Comparison of ENCODE assay signal across 8 cellular contexts in genomic region chr19:49151339-49152217, GRCh38. TPM values are rescaled to one million over a fixed set of nuclear protein-coding genes. Genes with fewer than 3 reads are reported as not detected.
DNase-seq lines count a peak whose midpoint lies in the region; ATAC-seq and TF ChIP-seq lines count a peak whose summit lies in the region.

No MANE protein-coding gene starts in this region.

- H3K9me3 Mint-ChIP-seq in activated CD4-positive, alpha-beta T cell treated with anti-CD3 and anti-CD28 coated beads for 36 hours (ENCODE audit: low read depth), result no peaks in the 10 kb centered on the region
- no peaks in the 10 kb centered on the region for H3K9me3 Mint-ChIP-seq in activated CD4-positive, alpha-beta memory T cell treated with anti-CD3 and anti-CD28 coated beads for 36 hours
- peaks cover 9% of the 10 kb centered on the region for H3K9me3 Mint-ChIP-seq in neural crest cell

- TF ChIP-seq CTCF in fibroblast of the aortic adventitia (IDR thresholded peaks at IDR 0.05; ENCODE audit: insufficient read depth, low read length) (no peak), neural crest cell (conservative IDR thresholded peaks at IDR 0.05) (no peak)

- H3K27me3 Mint-ChIP-seq in activated CD4-positive, alpha-beta T cell treated with anti-CD3 and anti-CD28 coated beads for 36 hours, result peaks cover 69% of the 10 kb centered on the region
- peaks cover 71% of the 10 kb centered on the region for H3K27me3 Mint-ChIP-seq in activated CD4-positive, alpha-beta memory T cell treated with anti-CD3 and anti-CD28 coated beads for 36 hours
- H3K27me3 Mint-ChIP-seq in neural crest cell (ENCODE audit: low read depth), result peaks cover 27% of the 10 kb centered on the region

- H3K4me1 Mint-ChIP-seq in activated CD4-positive, alpha-beta T cell treated with anti-CD3 and anti-CD28 coated beads for 36 hours, result peaks cover 21% of the 10 kb centered on the region
- H3K4me1 Mint-ChIP-seq in activated CD4-positive, alpha-beta memory T cell treated with anti-CD3 and anti-CD28 coated beads for 36 hours (ENCODE audit: low read depth), result peaks cover 25% of the 10 kb centered on the region
- H3K4me1 Mint-ChIP-seq in neural crest cell, result peaks cover 40% of the 10 kb centered on the region

- H3K4me3 Mint-ChIP-seq in activated CD4-positive, alpha-beta T cell treated with anti-CD3 and anti-CD28 coated beads for 36 hours, result no peak overlapping the region
- H3K4me3 Mint-ChIP-seq in activated CD4-positive, alpha-beta memory T cell treated with anti-CD3 and anti-CD28 coated beads for 36 hours, result no peak overlapping the region
- H3K4me3 Mint-ChIP-seq in neural crest cell, result peak overlapping the region; percentile 85

- H3K27ac Mint-ChIP-seq in activated CD4-positive, alpha-beta T cell treated with anti-CD3 and anti-CD28 coated beads for 36 hours, result no peak overlapping the region
- H3K27ac Mint-ChIP-seq in activated CD4-positive, alpha-beta memory T cell treated with anti-CD3 and anti-CD28 coated beads for 36 hours, result no peak overlapping the region
- peak overlapping the region; percentile 78 for H3K27ac Mint-ChIP-seq in neural crest cell (ENCODE audit: unreplicated experiment)

- CTCF ChIA-PET in activated CD4-positive, alpha-beta T cell treated with anti-CD3 and anti-CD28 coated beads for 36 hours (lab: Charles Lee), result interaction anchor here (0.5 to 0.9 kb wide), 2 partner anchors 17 to 54 kb away, joined by 3 to 4 read pairs; no protein-coding TSS in a partner anchor
- CTCF ChIA-PET in activated CD4-positive, alpha-beta memory T cell treated with anti-CD3 and anti-CD28 coated beads for 36 hours (lab: Charles Lee), result interaction anchor here (0.8 to 1.9 kb wide), 4 partner anchors 37 to 364 kb away, joined by 3 to 8 read pairs (median 4); partner anchors contain the start of gene LIN7B

- intact Hi-C loops in activated CD4-positive, alpha-beta T cell treated with anti-CD3 and anti-CD28 coated beads for 36 hours (cut with DNase I, micrococcal nuclease), result loop anchor here (2.0 to 5.0 kb wide), 3 partner anchors 94 to 291 kb away; partner anchors contain the start of genes CGB7 (in 1 of the 2) and LHB (in 1 of the 2)
- intact Hi-C loops in activated CD4-positive, alpha-beta memory T cell treated with anti-CD3 and anti-CD28 coated beads for 36 hours (cut with micrococcal nuclease), result no loop called here

- DNase-seq in activated CD4-positive, alpha-beta T cell treated with anti-CD3 and anti-CD28 coated beads for 36 hours, result peak; percentile 71
- DNase-seq in activated CD4-positive, alpha-beta T cell treated with anti-CD3 and anti-CD28 coated beads for 1 hour, result no peak
- DNase-seq in NCI-H2029 treated with DMSO at 0.1 percent for 48 hours (lab: John Stamatoyannopoulos, UW) (peak; percentile 95), fibroblast of the aortic adventitia (ENCODE audit: low read depth) (peak; percentile 28), neural crest cell (ENCODE audit: low read depth, low spot score) (peak; percentile 48)
- DNase-seq in activated CD4-positive, alpha-beta memory T cell treated with anti-CD3 and anti-CD28 coated beads for 36 hours, result peak; percentile 52

- peak; percentile 37 for ATAC-seq in activated CD4-positive, alpha-beta T cell treated with anti-CD3 and anti-CD28 coated beads for 36 hours
- ATAC-seq in GM18873 (IDR thresholded peaks at IDR 0.05; ENCODE audit: low FRiP score, unreplicated experiment) (no peak), GM21825 (IDR thresholded peaks at IDR 0.05; ENCODE audit: unreplicated experiment) (no peak)

- POLR2A ChIA-PET in activated CD4-positive, alpha-beta T cell treated with anti-CD3 and anti-CD28 coated beads for 36 hours (lab: Charles Lee), result no interaction called here
- POLR2A ChIA-PET in activated CD4-positive, alpha-beta memory T cell treated with anti-CD3 and anti-CD28 coated beads for 36 hours (lab: Charles Lee), result interaction anchor here (1.2 kb wide), 1 partner anchor 208 kb away, joined by 3 read pairs; no protein-coding TSS in a partner anchor

- H3K4me3 ChIP-seq in fibroblast of the aortic adventitia (ENCODE audit: low read depth, low read length), result no peak overlapping the region

- H3K36me3 Mint-ChIP-seq in activated CD4-positive, alpha-beta T cell treated with anti-CD3 and anti-CD28 coated beads for 36 hours (ENCODE audit: low read depth), result peaks cover 2% of the 10 kb centered on the region
- no peaks in the 10 kb centered on the region for H3K36me3 Mint-ChIP-seq in activated CD4-positive, alpha-beta memory T cell treated with anti-CD3 and anti-CD28 coated beads for 36 hours
- no peaks in the 10 kb centered on the region for H3K36me3 Mint-ChIP-seq in neural crest cell (ENCODE audit: low read depth)

RNA-seq across cellular contexts. Expression of gene HRC, which starts 3.6 kb away (rescaled TPM):
- not detected for total RNA-seq in activated CD4-positive, alpha-beta T cell treated with anti-CD3 and anti-CD28 coated beads for 36 hours
- total RNA-seq in activated CD4-positive, alpha-beta memory T cell treated with anti-CD3 and anti-CD28 coated beads for 36 hours, result not detected
- total RNA-seq in fibroblast of the aortic adventitia (ENCODE audit: low replicate concordance) (not detected in 2 replicates), neural crest cell (0.84 and 1.6 TPM in 2 replicates)

RNA-seq across cellular contexts. Expression of gene TRPM4, which starts 6.0 kb away (rescaled TPM):
- 1 to 10 TPM; 1.5 to 1.9 TPM for total RNA-seq in activated CD4-positive, alpha-beta T cell treated with anti-CD3 and anti-CD28 coated beads for 36 hours
- total RNA-seq in activated CD4-positive, alpha-beta memory T cell treated with anti-CD3 and anti-CD28 coated beads for 36 hours, result 1 to 10 TPM; 1.1 to 1.2 TPM
- total RNA-seq in fibroblast of the aortic adventitia (ENCODE audit: low replicate concordance) (14.0 and 15.0 TPM in 2 replicates), neural crest cell (8.1 and 9.6 TPM in 2 replicates)

RNA-seq across cellular contexts. Expression of gene PPFIA3, which starts 32.2 kb away (rescaled TPM):
- 1 to 10 TPM; 5.4 to 6.1 TPM for total RNA-seq in activated CD4-positive, alpha-beta T cell treated with anti-CD3 and anti-CD28 coated beads for 36 hours
- 1 to 10 TPM; 3.5 to 5.0 TPM for total RNA-seq in activated CD4-positive, alpha-beta memory T cell treated with anti-CD3 and anti-CD28 coated beads for 36 hours
- total RNA-seq in fibroblast of the aortic adventitia (ENCODE audit: low replicate concordance) (0.99 and 2.4 TPM in 2 replicates), neural crest cell (21.7 and 22.7 TPM in 2 replicates)

RNA-seq across cellular contexts. Expression of gene C19orf73, which starts 32.6 kb away (rescaled TPM):
- total RNA-seq in activated CD4-positive, alpha-beta T cell treated with anti-CD3 and anti-CD28 coated beads for 36 hours, result 1 to 10 TPM; 1.7 to 2.0 TPM
- total RNA-seq in activated CD4-positive, alpha-beta memory T cell treated with anti-CD3 and anti-CD28 coated beads for 36 hours, result 1 to 10 TPM; 1.4 TPM
- total RNA-seq in fibroblast of the aortic adventitia (ENCODE audit: low replicate concordance) (0.41 and 0.54 TPM in 2 replicates), neural crest cell (1.0 and 1.3 TPM in 2 replicates)

RNA-seq across cellular contexts. Expression of gene LIN7B, which starts 37.4 kb away (rescaled TPM):
- total RNA-seq in activated CD4-positive, alpha-beta T cell treated with anti-CD3 and anti-CD28 coated beads for 36 hours, result 1 to 10 TPM; 3.5 to 4.3 TPM
- 1 to 10 TPM; 5.1 to 5.6 TPM for total RNA-seq in activated CD4-positive, alpha-beta memory T cell treated with anti-CD3 and anti-CD28 coated beads for 36 hours
- 2.2 and 3.7 TPM in 2 replicates for total RNA-seq in fibroblast of the aortic adventitia (ENCODE audit: low replicate concordance)
- total RNA-seq in neural crest cell, result 5.4 and 7.5 TPM in 2 replicates
